In the genomic region with DNA sequence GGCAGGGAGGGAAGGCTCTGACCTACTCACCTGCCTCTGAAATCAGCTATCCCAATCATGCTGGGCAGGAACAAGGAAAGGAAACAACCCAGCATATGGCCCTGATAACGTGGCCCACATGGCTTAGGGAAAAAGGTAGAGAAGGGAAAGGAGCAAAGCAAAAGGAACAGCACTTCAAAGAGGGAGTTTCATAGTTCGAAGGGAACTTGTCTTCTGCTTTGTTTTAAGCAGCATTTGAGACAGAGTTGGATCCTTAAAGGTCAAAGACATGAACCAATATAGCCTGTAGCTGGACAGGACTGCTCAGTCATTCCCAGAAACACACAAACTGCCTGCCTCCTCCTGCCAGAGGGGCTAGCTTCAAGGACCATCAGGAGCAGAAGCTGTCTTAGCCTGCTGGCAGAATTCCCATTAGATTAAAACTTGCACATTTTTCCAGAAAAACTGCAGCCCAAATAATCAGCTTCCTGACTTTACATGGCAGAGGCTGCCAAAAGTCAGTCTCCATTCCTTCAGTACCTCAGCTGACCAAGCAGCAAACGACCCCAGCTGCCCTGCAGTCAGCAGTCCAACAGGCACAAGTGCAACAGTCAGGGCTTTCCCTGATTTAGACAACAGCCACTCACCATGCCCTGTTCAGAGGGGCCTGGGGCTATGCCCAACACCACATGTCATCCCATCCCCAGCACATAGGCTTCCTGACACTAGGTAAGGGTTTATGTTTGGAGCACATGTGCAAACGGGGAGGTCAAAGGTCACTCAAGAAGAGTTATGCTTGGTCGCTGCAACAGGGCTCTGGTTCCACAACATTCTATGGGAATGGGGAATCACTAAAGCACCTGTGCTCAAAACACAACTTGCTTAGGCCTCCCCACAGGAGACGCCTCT, we compare ENCODE assay signal across 1 cellular context.
A peak's percentile ranks its signal among the peaks of the same experiment; 100 is the strongest.
TF ChIP-seq lines count a peak whose summit lies in the region.

No MANE protein-coding gene starts in this region.

TF ChIP-seq in K562, 482 proteins besides CTCF, POLR2A, EP300 and RAD21 (continued from another document and continues in another):
- TF ChIP-seq, protein P1, sequence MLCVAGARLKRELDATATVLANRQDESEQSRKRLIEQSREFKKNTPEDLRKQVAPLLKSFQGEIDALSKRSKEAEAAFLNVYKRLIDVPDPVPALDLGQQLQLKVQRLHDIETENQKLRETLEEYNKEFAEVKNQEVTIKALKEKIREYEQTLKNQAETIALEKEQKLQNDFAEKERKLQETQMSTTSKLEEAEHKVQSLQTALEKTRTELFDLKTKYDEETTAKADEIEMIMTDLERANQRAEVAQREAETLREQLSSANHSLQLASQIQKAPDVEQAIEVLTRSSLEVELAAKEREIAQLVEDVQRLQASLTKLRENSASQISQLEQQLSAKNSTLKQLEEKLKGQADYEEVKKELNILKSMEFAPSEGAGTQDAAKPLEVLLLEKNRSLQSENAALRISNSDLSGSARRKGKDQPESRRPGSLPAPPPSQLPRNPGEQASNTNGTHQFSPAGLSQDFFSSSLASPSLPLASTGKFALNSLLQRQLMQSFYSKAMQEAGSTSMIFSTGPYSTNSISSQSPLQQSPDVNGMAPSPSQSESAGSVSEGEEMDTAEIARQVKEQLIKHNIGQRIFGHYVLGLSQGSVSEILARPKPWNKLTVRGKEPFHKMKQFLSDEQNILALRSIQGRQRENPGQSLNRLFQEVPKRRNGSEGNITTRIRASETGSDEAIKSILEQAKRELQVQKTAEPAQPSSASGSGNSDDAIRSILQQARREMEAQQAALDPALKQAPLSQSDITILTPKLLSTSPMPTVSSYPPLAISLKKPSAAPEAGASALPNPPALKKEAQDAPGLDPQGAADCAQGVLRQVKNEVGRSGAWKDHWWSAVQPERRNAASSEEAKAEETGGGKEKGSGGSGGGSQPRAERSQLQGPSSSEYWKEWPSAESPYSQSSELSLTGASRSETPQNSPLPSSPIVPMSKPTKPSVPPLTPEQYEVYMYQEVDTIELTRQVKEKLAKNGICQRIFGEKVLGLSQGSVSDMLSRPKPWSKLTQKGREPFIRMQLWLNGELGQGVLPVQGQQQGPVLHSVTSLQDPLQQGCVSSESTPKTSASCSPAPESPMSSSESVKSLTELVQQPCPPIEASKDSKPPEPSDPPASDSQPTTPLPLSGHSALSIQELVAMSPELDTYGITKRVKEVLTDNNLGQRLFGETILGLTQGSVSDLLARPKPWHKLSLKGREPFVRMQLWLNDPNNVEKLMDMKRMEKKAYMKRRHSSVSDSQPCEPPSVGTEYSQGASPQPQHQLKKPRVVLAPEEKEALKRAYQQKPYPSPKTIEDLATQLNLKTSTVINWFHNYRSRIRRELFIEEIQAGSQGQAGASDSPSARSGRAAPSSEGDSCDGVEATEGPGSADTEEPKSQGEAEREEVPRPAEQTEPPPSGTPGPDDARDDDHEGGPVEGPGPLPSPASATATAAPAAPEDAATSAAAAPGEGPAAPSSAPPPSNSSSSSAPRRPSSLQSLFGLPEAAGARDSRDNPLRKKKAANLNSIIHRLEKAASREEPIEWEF (CRISPR knock-in tag; IDR thresholded peaks at IDR 0.05) = 0 out of 2 replicates have a peak, but pooled peaks have one; percentile 50
- TF ChIP-seq SMARCA4 (IDR thresholded peaks at IDR 0.05) (peak; percentile 41; the same call in 1 of the 2 replicates), ZNF263 (CRISPR knock-in tag; IDR thresholded peaks at IDR 0.05; ENCODE audit: borderline replicate concordance) (no peak), FOXK1 (CRISPR knock-in tag; IDR thresholded peaks at IDR 0.05; ENCODE audit: borderline replicate concordance) (no peak), ARNT (IDR thresholded peaks at IDR 0.05) (no peak), NFE2L1 (tag; IDR thresholded peaks at IDR 0.05; ENCODE audit: borderline replicate concordance, low read depth) (no peak), RBM39 (optimal IDR thresholded peaks at IDR 0.05; ENCODE audit: low read depth, low read length) (no peak), SRSF1 (IDR thresholded peaks at IDR 0.05; ENCODE audit: low read depth, low read length) (no peak), ZNF445 (CRISPR knock-in tag; IDR thresholded peaks at IDR 0.05; ENCODE audit: low read depth) (no peak), CHD4 (IDR thresholded peaks at IDR 0.05; ENCODE audit: insufficient read depth, insufficient replicate concordance, low read depth, low read length, poor library complexity, severe bottlenecking) (no peak), ZNF586 (CRISPR knock-in tag; conservative IDR thresholded peaks at IDR 0.05) (no peak), ZZZ3 (IDR thresholded peaks at IDR 0.05) (no peak), TCF3 (CRISPR knock-in tag; IDR thresholded peaks at IDR 0.05) (peak; percentile 73), NR2C2 (CRISPR knock-in tag; IDR thresholded peaks at IDR 0.05) (peak; percentile 84), NR2C2 (tag; IDR thresholded peaks at IDR 0.05) (peak; percentile 87), BACH1 (tag; IDR thresholded peaks at IDR 0.05) (no peak), MAFG (tag; conservative IDR thresholded peaks at IDR 0.05) (no peak), CBX8 (IDR thresholded peaks at IDR 0.05; ENCODE audit: borderline replicate concordance, extremely low read depth, low read depth, low read length, poor library complexity, severe bottlenecking) (no peak), HDAC1 (IDR thresholded peaks at IDR 0.05) (no peak), NCOR1 (IDR thresholded peaks at IDR 0.05) (no peak), SRF (CRISPR knock-in tag; IDR thresholded peaks at IDR 0.05) (no peak), POU5F1 (IDR thresholded peaks at IDR 0.05; ENCODE audit: borderline replicate concordance, low read depth, low read length, partially characterized antibody) (no peak), ZNF316 (IDR thresholded peaks at IDR 0.05) (no peak)
- TF ChIP-seq, protein P2, sequence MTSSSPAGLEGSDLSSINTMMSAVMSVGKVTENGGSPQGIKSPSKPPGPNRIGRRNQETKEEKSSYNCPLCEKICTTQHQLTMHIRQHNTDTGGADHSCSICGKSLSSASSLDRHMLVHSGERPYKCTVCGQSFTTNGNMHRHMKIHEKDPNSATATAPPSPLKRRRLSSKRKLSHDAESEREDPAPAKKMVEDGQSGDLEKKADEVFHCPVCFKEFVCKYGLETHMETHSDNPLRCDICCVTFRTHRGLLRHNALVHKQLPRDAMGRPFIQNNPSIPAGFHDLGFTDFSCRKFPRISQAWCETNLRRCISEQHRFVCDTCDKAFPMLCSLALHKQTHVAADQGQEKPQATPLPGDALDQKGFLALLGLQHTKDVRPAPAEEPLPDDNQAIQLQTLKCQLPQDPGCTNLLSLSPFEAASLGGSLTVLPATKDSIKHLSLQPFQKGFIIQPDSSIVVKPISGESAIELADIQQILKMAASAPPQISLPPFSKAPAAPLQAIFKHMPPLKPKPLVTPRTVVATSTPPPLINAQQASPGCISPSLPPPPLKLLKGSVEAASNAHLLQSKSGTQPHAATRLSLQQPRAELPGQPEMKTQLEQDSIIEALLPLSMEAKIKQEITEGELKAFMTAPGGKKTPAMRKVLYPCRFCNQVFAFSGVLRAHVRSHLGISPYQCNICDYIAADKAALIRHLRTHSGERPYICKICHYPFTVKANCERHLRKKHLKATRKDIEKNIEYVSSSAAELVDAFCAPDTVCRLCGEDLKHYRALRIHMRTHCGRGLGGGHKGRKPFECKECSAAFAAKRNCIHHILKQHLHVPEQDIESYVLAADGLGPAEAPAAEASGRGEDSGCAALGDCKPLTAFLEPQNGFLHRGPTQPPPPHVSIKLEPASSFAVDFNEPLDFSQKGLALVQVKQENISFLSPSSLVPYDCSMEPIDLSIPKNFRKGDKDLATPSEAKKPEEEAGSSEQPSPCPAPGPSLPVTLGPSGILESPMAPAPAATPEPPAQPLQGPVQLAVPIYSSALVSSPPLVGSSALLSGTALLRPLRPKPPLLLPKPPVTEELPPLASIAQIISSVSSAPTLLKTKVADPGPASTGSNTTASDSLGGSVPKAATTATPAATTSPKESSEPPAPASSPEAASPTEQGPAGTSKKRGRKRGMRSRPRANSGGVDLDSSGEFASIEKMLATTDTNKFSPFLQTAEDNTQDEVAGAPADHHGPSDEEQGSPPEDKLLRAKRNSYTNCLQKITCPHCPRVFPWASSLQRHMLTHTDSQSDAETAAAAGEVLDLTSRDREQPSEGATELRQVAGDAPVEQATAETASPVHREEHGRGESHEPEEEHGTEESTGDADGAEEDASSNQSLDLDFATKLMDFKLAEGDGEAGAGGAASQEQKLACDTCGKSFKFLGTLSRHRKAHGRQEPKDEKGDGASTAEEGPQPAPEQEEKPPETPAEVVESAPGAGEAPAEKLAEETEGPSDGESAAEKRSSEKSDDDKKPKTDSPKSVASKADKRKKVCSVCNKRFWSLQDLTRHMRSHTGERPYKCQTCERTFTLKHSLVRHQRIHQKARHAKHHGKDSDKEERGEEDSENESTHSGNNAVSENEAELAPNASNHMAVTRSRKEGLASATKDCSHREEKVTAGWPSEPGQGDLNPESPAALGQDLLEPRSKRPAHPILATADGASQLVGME (CRISPR knock-in tag; IDR thresholded peaks at IDR 0.05) = no peak
- TF ChIP-seq, protein P3, sequence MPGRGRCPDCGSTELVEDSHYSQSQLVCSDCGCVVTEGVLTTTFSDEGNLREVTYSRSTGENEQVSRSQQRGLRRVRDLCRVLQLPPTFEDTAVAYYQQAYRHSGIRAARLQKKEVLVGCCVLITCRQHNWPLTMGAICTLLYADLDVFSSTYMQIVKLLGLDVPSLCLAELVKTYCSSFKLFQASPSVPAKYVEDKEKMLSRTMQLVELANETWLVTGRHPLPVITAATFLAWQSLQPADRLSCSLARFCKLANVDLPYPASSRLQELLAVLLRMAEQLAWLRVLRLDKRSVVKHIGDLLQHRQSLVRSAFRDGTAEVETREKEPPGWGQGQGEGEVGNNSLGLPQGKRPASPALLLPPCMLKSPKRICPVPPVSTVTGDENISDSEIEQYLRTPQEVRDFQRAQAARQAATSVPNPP (IDR thresholded peaks at IDR 0.05; ENCODE audit: borderline replicate concordance, insufficient read depth, insufficient read length) = no peak
- TF ChIP-seq, protein P4, sequence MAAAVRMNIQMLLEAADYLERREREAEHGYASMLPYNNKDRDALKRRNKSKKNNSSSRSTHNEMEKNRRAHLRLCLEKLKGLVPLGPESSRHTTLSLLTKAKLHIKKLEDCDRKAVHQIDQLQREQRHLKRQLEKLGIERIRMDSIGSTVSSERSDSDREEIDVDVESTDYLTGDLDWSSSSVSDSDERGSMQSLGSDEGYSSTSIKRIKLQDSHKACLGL (CRISPR knock-in tag; IDR thresholded peaks at IDR 0.05; ENCODE audit: borderline replicate concordance, poor library complexity, severe bottlenecking) = no peak
- TF ChIP-seq, protein P5, sequence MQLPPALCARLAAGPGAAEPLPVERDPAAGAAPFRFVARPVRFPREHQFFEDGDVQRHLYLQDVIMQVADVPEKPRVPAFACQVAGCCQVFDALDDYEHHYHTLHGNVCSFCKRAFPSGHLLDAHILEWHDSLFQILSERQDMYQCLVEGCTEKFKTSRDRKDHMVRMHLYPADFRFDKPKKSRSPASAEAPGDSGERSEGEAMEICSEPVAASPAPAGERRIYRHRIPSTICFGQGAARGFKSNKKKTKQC (CRISPR knock-in tag; IDR thresholded peaks at IDR 0.05) = no peak
- TF ChIP-seq, protein P6, sequence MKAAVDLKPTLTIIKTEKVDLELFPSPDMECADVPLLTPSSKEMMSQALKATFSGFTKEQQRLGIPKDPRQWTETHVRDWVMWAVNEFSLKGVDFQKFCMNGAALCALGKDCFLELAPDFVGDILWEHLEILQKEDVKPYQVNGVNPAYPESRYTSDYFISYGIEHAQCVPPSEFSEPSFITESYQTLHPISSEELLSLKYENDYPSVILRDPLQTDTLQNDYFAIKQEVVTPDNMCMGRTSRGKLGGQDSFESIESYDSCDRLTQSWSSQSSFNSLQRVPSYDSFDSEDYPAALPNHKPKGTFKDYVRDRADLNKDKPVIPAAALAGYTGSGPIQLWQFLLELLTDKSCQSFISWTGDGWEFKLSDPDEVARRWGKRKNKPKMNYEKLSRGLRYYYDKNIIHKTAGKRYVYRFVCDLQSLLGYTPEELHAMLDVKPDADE (conservative IDR thresholded peaks at IDR 0.05; ENCODE audit: control insufficient read depth, low read depth, low read length) = no peak
- TF ChIP-seq, protein P7, sequence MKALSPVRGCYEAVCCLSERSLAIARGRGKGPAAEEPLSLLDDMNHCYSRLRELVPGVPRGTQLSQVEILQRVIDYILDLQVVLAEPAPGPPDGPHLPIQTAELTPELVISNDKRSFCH (CRISPR knock-in tag; IDR thresholded peaks at IDR 0.05) = no peak
- TF ChIP-seq, protein P7 (tag; IDR thresholded peaks at IDR 0.05) = peak; percentile 27; the same call in 1 of the 2 replicates
